In genomic region chr1:65310078-65310587, GRCh38 we compare ENCODE assay signal across 9 cellular contexts. TPM values are rescaled to one million over a fixed set of nuclear protein-coding genes. Genes with fewer than 3 reads are reported as not detected.
DNase-seq lines count a peak whose midpoint lies in the region; ATAC-seq and FAIRE-seq lines count a peak whose summit lies in the region.
"Had no signal": no experiment of that assay in that cellular context is flagged by ENCODE, and none has a peak within 500 bp of the region (broad histone marks: within the 10 kb centered on the region; RNA-seq: fewer than 3 reads in every experiment).

No MANE protein-coding gene starts in this region.

- ATAC-seq in GM19395 (IDR thresholded peaks at IDR 0.05; ENCODE audit: unreplicated experiment) (peak; percentile 32), HG03439 (IDR thresholded peaks at IDR 0.05; ENCODE audit: unreplicated experiment) (no peak), HG02571 (IDR thresholded peaks at IDR 0.05; ENCODE audit: unreplicated experiment) (no peak)
- ATAC-seq in naive thymus-derived CD4-positive, alpha-beta T cell, result peak; percentile 8

- CTCF ChIA-PET in naive thymus-derived CD4-positive, alpha-beta T cell (lab: Charles Lee), result interaction anchor here (0.7 to 1.2 kb wide), 3 partner anchors 13 to 288 kb away, joined by 3 to 4 read pairs (median 4); no protein-coding TSS in a partner anchor

- H3K27ac ChIP-seq in naive thymus-derived CD4-positive, alpha-beta T cell (ENCODE audit: low read depth, low read length), result no peak overlapping the region
- no peak overlapping the region for H3K27ac ChIP-seq in small intestine (ENCODE audit: low read depth in 1 of 2, low read length in 1 of 2)

- no peak for FAIRE-seq in small intestine (lab: Jason Lieb, UNC)
- FAIRE-seq: colon had no signal

- POLR2A ChIA-PET in naive thymus-derived CD4-positive, alpha-beta T cell (lab: Charles Lee), result interaction anchor here (0.6 kb wide), 1 partner anchor 189 kb away, joined by 3 read pairs; no protein-coding TSS in a partner anchor

- peaks cover 45 to 72% (median 55%) of the 10 kb centered on the region in 5 donors for H3K27me3 Mint-ChIP-seq in naive thymus-derived CD4-positive, alpha-beta T cell

- no peaks in the 10 kb centered on the region for H3K36me3 ChIP-seq in naive thymus-derived CD4-positive, alpha-beta T cell (ENCODE audit: control insufficient read depth in 2 of 3, insufficient read depth in 3 of 3, low read length in 3 of 3)
- H3K36me3 ChIP-seq in small intestine (ENCODE audit: control insufficient read depth in 2 of 2, insufficient read depth in 2 of 2, low read length in 2 of 2), result no peaks in the 10 kb centered on the region

- intact Hi-C loops in naive thymus-derived CD4-positive, alpha-beta T cell (cut with micrococcal nuclease), result no loop called here

- no peak overlapping the region for H3K27ac Mint-ChIP-seq in naive thymus-derived CD4-positive, alpha-beta T cell

- H3K9me3 ChIP-seq in naive thymus-derived CD4-positive, alpha-beta T cell (ENCODE audit: control insufficient read depth in 2 of 3, low read length in 3 of 3), result no peaks in the 10 kb centered on the region
- H3K9me3 ChIP-seq in small intestine (ENCODE audit: control insufficient read depth, low read depth), result no peaks in the 10 kb centered on the region

- H3K36me3 Mint-ChIP-seq in naive thymus-derived CD4-positive, alpha-beta T cell, result peaks cover 0 to 6% (median 5%) of the 10 kb centered on the region in 5 donors

- DNase-seq in NCI-H345 (lab: John Stamatoyannopoulos, UW), result peak; percentile 80
- peak; percentile 1 for DNase-seq in dermis blood vessel endothelial cell
- DNase-seq in naive thymus-derived CD4-positive, alpha-beta T cell, result no peak
- no peak for DNase-seq in activated CD4-positive, alpha-beta T cell treated with anti-CD3 and anti-CD28 coated beads for 48 hours
- no peak for DNase-seq in small intestine

- WGBS in small intestine, 3 donors, result 4 to 6% (median 5%) methylated on average over 10 to 12 of the region's 12 CpGs

- H3K4me1 Mint-ChIP-seq in naive thymus-derived CD4-positive, alpha-beta T cell, result peaks cover 0 to 16% (median 11%) of the 10 kb centered on the region in 7 donors

- H3K9me3 Mint-ChIP-seq in naive thymus-derived CD4-positive, alpha-beta T cell, result peaks cover 0 to 12% (median 4%) of the 10 kb centered on the region in 11 donors

- H3K27me3 ChIP-seq in naive thymus-derived CD4-positive, alpha-beta T cell (ENCODE audit: control insufficient read depth in 2 of 2, insufficient read depth in 2 of 2, low read length in 2 of 2), result peaks cover 0 to 5% of the 10 kb centered on the region in 2 donors
- H3K27me3 ChIP-seq in small intestine (ENCODE audit: control insufficient read depth in 2 of 2, insufficient read depth in 2 of 2, low read length in 2 of 2), result peaks cover 0 to 5% of the 10 kb centered on the region in 2 donors

- H3K4me3 ChIP-seq in naive thymus-derived CD4-positive, alpha-beta T cell (ENCODE audit: low read length), result no peak overlapping the region
- peak overlapping the region in 1 of 2 donors; percentile 19 for H3K4me3 ChIP-seq in small intestine (ENCODE audit: low read depth in 1 of 2, low read length in 2 of 2)

- peaks cover 0 to 3% of the 10 kb centered on the region in 2 donors for H3K4me1 ChIP-seq in naive thymus-derived CD4-positive, alpha-beta T cell (ENCODE audit: control insufficient read depth in 2 of 2, insufficient read depth in 2 of 2, low read length in 2 of 2)
- H3K4me1 ChIP-seq in small intestine (ENCODE audit: control insufficient read depth in 2 of 2, insufficient read depth in 1 of 2, low read depth in 1 of 2, low read length in 1 of 2), result peaks cover 0 to 5% of the 10 kb centered on the region in 2 donors

- peak overlapping the region in 6 of 10 donors; percentile 26 to 78 (median 59) for H3K4me3 Mint-ChIP-seq in naive thymus-derived CD4-positive, alpha-beta T cell

RNA-seq across cellular contexts. Expression of gene DNAJC6, which starts 0.8 kb away (rescaled TPM):
- 11.7 and 11.9 TPM in 2 replicates for total RNA-seq in dermis blood vessel endothelial cell
- 1 to 10 TPM; 1.4 to 7.0 (median 4.3) TPM for total RNA-seq in naive thymus-derived CD4-positive, alpha-beta T cell
- under 1 TPM; 0.22 to 0.28 TPM for polyA plus RNA-seq in naive thymus-derived CD4-positive, alpha-beta T cell
- 1 to 10 TPM in 1 of 3 donors, under 1 TPM in 2; 0.22 to 2.5 (median 0.27) TPM for polyA plus RNA-seq in small intestine

Comparison
In these comparisons a context has a peak if more than half of its experiments do, and no peak if none do; other contexts are left out.
1. ATAC-seq: peak in GM19395 (single experiment) and naive thymus-derived CD4-positive, alpha-beta T cell (single experiment); none in HG03439 (single experiment) and HG02571 (single experiment).
2. DNase-seq: peak in NCI-H345 (single experiment) and dermis blood vessel endothelial cell (single experiment); none in naive thymus-derived CD4-positive, alpha-beta T cell (0 of 9), activated CD4-positive, alpha-beta T cell treated with anti-CD3 and anti-CD28 coated beads for 48 hours (single experiment) and small intestine (single experiment).